ENCODE assay signal across 1 cellular context in genomic region chr20:46406200-46406985, GRCh38.
TF ChIP-seq lines count a peak whose summit lies in the region.

Gene ELMO2, minus strand, starts transcription at chr20:46406615. Its CDS starts 12,133 bp downstream, at chr20:46394482.

TF ChIP-seq in HepG2, 621 proteins besides CTCF, POLR2A, EP300 and RAD21 (continued from another document and continues in another):
- TF ChIP-seq, protein P1, sequence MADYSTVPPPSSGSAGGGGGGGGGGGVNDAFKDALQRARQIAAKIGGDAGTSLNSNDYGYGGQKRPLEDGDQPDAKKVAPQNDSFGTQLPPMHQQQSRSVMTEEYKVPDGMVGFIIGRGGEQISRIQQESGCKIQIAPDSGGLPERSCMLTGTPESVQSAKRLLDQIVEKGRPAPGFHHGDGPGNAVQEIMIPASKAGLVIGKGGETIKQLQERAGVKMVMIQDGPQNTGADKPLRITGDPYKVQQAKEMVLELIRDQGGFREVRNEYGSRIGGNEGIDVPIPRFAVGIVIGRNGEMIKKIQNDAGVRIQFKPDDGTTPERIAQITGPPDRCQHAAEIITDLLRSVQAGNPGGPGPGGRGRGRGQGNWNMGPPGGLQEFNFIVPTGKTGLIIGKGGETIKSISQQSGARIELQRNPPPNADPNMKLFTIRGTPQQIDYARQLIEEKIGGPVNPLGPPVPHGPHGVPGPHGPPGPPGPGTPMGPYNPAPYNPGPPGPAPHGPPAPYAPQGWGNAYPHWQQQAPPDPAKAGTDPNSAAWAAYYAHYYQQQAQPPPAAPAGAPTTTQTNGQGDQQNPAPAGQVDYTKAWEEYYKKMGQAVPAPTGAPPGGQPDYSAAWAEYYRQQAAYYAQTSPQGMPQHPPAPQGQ (CRISPR knock-in tag; IDR thresholded peaks at IDR 0.05; ENCODE audit: borderline replicate concordance): no peak
- TF ChIP-seq GTF3A (CRISPR knock-in tag; conservative IDR thresholded peaks at IDR 0.05) (peak; percentile 23; the same call in 1 of the 2 replicates), JDP2 (CRISPR knock-in tag; IDR thresholded peaks at IDR 0.05; ENCODE audit: borderline replicate concordance) (no peak), ZNF337 (CRISPR knock-in tag; IDR thresholded peaks at IDR 0.05; ENCODE audit: borderline replicate concordance, low read depth) (no peak), NCOA5 (CRISPR knock-in tag; IDR thresholded peaks at IDR 0.05) (no peak), FOSL2 (CRISPR knock-in tag; IDR thresholded peaks at IDR 0.05) (no peak; the same call in 1 of the 2 replicates), ZNF160 (CRISPR knock-in tag; IDR thresholded peaks at IDR 0.05) (no peak), ZSCAN30 (CRISPR knock-in tag; IDR thresholded peaks at IDR 0.05) (no peak; the same call in 1 of the 2 replicates), ZNF260 (CRISPR knock-in tag; IDR thresholded peaks at IDR 0.05; ENCODE audit: borderline replicate concordance, low read depth) (no peak), ZNF264 (CRISPR knock-in tag; IDR thresholded peaks at IDR 0.05) (peak; percentile 79; the same call in 1 of the 2 replicates), FOXO1 (CRISPR knock-in tag; IDR thresholded peaks at IDR 0.05) (peak; percentile 49; the same call in 1 of the 2 replicates), ZNF747 (CRISPR knock-in tag; IDR thresholded peaks at IDR 0.05; ENCODE audit: borderline replicate concordance) (no peak; the same call in 1 of the 2 replicates), ZFP62 (CRISPR knock-in tag; IDR thresholded peaks at IDR 0.05) (no peak), ZNF362 (CRISPR knock-in tag; IDR thresholded peaks at IDR 0.05; ENCODE audit: borderline replicate concordance) (0 out of 2 replicates have a peak, but pooled peaks have one; percentile 19), ZNF44 (CRISPR knock-in tag; IDR thresholded peaks at IDR 0.05) (peak; percentile 70; the same call in 1 of the 2 replicates), ZNF468 (CRISPR knock-in tag; IDR thresholded peaks at IDR 0.05) (no peak), ERF (CRISPR knock-in tag; IDR thresholded peaks at IDR 0.05) (peak; percentile 84), ZFP37 (CRISPR knock-in tag; IDR thresholded peaks at IDR 0.05; ENCODE audit: borderline replicate concordance) (0 out of 2 replicates have a peak, but pooled peaks have one; percentile 82), ISX (CRISPR knock-in tag; conservative IDR thresholded peaks at IDR 0.05) (no peak), NCOA1 (CRISPR knock-in tag; IDR thresholded peaks at IDR 0.05) (no peak; the same call in 1 of the 2 replicates), HMG20B (CRISPR knock-in tag; conservative IDR thresholded peaks at IDR 0.05) (no peak), ZNF629 (CRISPR knock-in tag; conservative IDR thresholded peaks at IDR 0.05) (0 out of 2 replicates have a peak, but pooled peaks have one; percentile 27), TMF1 (CRISPR knock-in tag; IDR thresholded peaks at IDR 0.05; ENCODE audit: low read depth) (peak; percentile 48; the same call in 1 of the 2 replicates), ATM (IDR thresholded peaks at IDR 0.05; ENCODE audit: borderline replicate concordance) (no peak), PTBP1 (IDR thresholded peaks at IDR 0.05; ENCODE audit: low read depth, low read length, poor library complexity, severe bottlenecking) (no peak), KMT2A (CRISPR knock-in tag; IDR thresholded peaks at IDR 0.05) (peak; percentile 18; the same call in 1 of the 2 replicates), THRA (CRISPR knock-in tag; IDR thresholded peaks at IDR 0.05; ENCODE audit: borderline replicate concordance) (peak; percentile 42; the same call in 1 of the 2 replicates), YEATS2 (CRISPR knock-in tag; IDR thresholded peaks at IDR 0.05; ENCODE audit: borderline replicate concordance) (peak; percentile 84; the same call in 1 of the 2 replicates), ZNF451 (CRISPR knock-in tag; IDR thresholded peaks at IDR 0.05) (no peak), PHF20 (CRISPR knock-in tag; IDR thresholded peaks at IDR 0.05) (peak; percentile 82), HNRNPK (IDR thresholded peaks at IDR 0.05; ENCODE audit: low read depth, low read length, poor library complexity, severe bottlenecking) (peak; percentile 100), ZNF605 (CRISPR knock-in tag; IDR thresholded peaks at IDR 0.05) (peak; percentile 14; the same call in 1 of the 2 replicates), MED1 (CRISPR knock-in tag; IDR thresholded peaks at IDR 0.05) (0 out of 2 replicates have a peak, but pooled peaks have one; percentile 10), ZNF251 (CRISPR knock-in tag; IDR thresholded peaks at IDR 0.05) (no peak; the same call in 1 of the 2 replicates), HOXA3 (CRISPR knock-in tag; IDR thresholded peaks at IDR 0.05) (peak; percentile 12; the same call in 1 of the 2 replicates), CHCHD3 (CRISPR knock-in tag; IDR thresholded peaks at IDR 0.05) (no peak), REXO4 (CRISPR knock-in tag; IDR thresholded peaks at IDR 0.05; ENCODE audit: borderline replicate concordance) (no peak), NCOR1 (IDR thresholded peaks at IDR 0.05; ENCODE audit: borderline replicate concordance, low read length) (peak; percentile 43; the same call in 1 of the 2 replicates), KLF9 (CRISPR knock-in tag; IDR thresholded peaks at IDR 0.05; ENCODE audit: low read depth) (peak; percentile 93; the same call in 1 of the 2 replicates), ZMAT3 (CRISPR knock-in tag; conservative IDR thresholded peaks at IDR 0.05) (no peak; the same call in none of the 2 replicates), HDAC2 (CRISPR knock-in tag; IDR thresholded peaks at IDR 0.05) (peak; percentile 19; the same call in 1 of the 2 replicates), NR1H2 (CRISPR knock-in tag; IDR thresholded peaks at IDR 0.05; ENCODE audit: borderline replicate concordance, low read depth) (peak; percentile 51)
- TF ChIP-seq, protein P2, sequence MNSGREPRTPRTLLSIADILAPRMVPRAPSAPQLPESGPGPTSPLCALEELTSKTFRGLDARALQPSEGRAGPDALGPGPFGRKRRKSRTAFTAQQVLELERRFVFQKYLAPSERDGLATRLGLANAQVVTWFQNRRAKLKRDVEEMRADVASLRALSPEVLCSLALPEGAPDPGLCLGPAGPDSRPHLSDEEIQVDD (CRISPR knock-in tag; IDR thresholded peaks at IDR 0.05; ENCODE audit: borderline replicate concordance): 0 out of 2 replicates have a peak, but pooled peaks have one; percentile 9
- TF ChIP-seq, protein P3, sequence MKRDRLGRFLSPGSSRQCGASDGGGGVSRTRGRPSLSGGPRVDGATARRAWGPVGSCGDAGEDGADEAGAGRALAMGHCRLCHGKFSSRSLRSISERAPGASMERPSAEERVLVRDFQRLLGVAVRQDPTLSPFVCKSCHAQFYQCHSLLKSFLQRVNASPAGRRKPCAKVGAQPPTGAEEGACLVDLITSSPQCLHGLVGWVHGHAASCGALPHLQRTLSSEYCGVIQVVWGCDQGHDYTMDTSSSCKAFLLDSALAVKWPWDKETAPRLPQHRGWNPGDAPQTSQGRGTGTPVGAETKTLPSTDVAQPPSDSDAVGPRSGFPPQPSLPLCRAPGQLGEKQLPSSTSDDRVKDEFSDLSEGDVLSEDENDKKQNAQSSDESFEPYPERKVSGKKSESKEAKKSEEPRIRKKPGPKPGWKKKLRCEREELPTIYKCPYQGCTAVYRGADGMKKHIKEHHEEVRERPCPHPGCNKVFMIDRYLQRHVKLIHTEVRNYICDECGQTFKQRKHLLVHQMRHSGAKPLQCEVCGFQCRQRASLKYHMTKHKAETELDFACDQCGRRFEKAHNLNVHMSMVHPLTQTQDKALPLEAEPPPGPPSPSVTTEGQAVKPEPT (CRISPR knock-in tag; IDR thresholded peaks at IDR 0.05; ENCODE audit: low read depth): peak; percentile 26; the same call in 1 of the 2 replicates
- TF ChIP-seq, protein P4, sequence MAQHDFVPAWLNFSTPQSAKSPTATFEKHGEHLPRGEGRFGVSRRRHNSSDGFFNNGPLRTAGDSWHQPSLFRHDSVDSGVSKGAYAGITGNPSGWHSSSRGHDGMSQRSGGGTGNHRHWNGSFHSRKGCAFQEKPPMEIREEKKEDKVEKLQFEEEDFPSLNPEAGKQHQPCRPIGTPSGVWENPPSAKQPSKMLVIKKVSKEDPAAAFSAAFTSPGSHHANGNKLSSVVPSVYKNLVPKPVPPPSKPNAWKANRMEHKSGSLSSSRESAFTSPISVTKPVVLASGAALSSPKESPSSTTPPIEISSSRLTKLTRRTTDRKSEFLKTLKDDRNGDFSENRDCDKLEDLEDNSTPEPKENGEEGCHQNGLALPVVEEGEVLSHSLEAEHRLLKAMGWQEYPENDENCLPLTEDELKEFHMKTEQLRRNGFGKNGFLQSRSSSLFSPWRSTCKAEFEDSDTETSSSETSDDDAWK (CRISPR knock-in tag; IDR thresholded peaks at IDR 0.05): no peak
- TF ChIP-seq, protein P5, sequence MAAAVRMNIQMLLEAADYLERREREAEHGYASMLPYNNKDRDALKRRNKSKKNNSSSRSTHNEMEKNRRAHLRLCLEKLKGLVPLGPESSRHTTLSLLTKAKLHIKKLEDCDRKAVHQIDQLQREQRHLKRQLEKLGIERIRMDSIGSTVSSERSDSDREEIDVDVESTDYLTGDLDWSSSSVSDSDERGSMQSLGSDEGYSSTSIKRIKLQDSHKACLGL (CRISPR knock-in tag; IDR thresholded peaks at IDR 0.05): peak; percentile 47; the same call in 1 of the 2 replicates
- TF ChIP-seq, protein P6, sequence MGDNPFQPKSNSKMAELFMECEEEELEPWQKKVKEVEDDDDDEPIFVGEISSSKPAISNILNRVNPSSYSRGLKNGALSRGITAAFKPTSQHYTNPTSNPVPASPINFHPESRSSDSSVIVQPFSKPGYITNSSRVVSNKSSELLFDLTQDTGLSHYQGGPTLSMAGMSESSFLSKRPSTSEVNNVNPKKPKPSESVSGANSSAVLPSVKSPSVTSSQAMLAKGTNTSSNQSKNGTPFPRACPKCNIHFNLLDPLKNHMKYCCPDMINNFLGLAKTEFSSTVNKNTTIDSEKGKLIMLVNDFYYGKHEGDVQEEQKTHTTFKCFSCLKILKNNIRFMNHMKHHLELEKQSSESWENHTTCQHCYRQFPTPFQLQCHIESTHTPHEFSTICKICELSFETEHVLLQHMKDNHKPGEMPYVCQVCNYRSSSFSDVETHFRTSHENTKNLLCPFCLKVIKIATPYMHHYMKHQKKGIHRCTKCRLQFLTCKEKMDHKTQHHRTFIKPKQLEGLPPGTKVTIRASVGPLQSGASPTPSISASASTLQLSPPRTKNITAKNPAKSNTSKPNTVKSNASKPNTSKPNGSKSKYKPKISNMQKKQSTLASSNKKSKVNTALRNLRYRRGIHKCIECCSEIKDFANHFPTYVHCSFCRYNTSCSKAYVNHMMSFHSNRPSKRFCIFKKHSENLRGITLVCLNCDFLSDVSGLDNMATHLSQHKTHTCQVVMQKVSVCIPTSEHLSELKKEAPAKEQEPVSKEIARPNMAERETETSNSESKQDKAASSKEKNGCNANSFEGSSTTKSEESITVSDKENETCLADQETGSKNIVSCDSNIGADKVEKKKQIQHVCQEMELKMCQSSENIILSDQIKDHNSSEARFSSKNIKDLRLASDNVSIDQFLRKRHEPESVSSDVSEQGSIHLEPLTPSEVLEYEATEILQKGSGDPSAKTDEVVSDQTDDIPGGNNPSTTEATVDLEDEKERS (CRISPR knock-in tag; IDR thresholded peaks at IDR 0.05): peak; percentile 63; the same call in 1 of the 2 replicates
- TF ChIP-seq, protein P7, sequence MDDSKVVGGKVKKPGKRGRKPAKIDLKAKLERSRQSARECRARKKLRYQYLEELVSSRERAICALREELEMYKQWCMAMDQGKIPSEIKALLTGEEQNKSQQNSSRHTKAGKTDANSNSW (CRISPR knock-in tag; IDR thresholded peaks at IDR 0.05; ENCODE audit: borderline replicate concordance): no peak
- TF ChIP-seq, protein P8, sequence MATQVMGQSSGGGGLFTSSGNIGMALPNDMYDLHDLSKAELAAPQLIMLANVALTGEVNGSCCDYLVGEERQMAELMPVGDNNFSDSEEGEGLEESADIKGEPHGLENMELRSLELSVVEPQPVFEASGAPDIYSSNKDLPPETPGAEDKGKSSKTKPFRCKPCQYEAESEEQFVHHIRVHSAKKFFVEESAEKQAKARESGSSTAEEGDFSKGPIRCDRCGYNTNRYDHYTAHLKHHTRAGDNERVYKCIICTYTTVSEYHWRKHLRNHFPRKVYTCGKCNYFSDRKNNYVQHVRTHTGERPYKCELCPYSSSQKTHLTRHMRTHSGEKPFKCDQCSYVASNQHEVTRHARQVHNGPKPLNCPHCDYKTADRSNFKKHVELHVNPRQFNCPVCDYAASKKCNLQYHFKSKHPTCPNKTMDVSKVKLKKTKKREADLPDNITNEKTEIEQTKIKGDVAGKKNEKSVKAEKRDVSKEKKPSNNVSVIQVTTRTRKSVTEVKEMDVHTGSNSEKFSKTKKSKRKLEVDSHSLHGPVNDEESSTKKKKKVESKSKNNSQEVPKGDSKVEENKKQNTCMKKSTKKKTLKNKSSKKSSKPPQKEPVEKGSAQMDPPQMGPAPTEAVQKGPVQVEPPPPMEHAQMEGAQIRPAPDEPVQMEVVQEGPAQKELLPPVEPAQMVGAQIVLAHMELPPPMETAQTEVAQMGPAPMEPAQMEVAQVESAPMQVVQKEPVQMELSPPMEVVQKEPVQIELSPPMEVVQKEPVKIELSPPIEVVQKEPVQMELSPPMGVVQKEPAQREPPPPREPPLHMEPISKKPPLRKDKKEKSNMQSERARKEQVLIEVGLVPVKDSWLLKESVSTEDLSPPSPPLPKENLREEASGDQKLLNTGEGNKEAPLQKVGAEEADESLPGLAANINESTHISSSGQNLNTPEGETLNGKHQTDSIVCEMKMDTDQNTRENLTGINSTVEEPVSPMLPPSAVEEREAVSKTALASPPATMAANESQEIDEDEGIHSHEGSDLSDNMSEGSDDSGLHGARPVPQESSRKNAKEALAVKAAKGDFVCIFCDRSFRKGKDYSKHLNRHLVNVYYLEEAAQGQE (IDR thresholded peaks at IDR 0.05; ENCODE audit: borderline replicate concordance in 1 of 2, low read depth in 1 of 2, low read length in 2 of 2): peak in 1 of 2 experiments; percentile 20; a peak in 1 of 4 replicates
- TF ChIP-seq, protein P9, sequence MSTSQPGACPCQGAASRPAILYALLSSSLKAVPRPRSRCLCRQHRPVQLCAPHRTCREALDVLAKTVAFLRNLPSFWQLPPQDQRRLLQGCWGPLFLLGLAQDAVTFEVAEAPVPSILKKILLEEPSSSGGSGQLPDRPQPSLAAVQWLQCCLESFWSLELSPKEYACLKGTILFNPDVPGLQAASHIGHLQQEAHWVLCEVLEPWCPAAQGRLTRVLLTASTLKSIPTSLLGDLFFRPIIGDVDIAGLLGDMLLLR (CRISPR knock-in tag; IDR thresholded peaks at IDR 0.05): peak; percentile 47; the same call in 1 of the 2 replicates
